Comparison of ENCODE assay signal across 19 cellular contexts in genomic region chr12:42291680-42292079, GRCh38. TPM values are rescaled to one million over a fixed set of nuclear protein-coding genes. Genes with fewer than 3 reads are reported as not detected.
DNase-seq lines count a peak whose midpoint lies in the region; ATAC-seq and TF ChIP-seq lines count a peak whose summit lies in the region.
"Had no signal": no experiment of that assay in that cellular context is flagged by ENCODE, and none has a peak within 500 bp of the region (broad histone marks: within the 10 kb centered on the region; RNA-seq: fewer than 3 reads in every experiment).

No MANE protein-coding gene starts in this region.

- H3K23ac ChIP-seq in trophoblast cell (ENCODE audit: low read length): no peak overlapping the region

- H3K36me3 ChIP-seq in GM23338 (ENCODE audit: insufficient read depth) (no peaks in the 10 kb centered on the region), SK-N-SH (replicated peaks in 1 of 2; ENCODE audit: control insufficient read depth in 1 of 2, insufficient read depth in 2 of 2, low read length in 1 of 2) (no peaks in the 10 kb centered on the region), trophoblast cell (ENCODE audit: control insufficient read depth in 1 of 2, insufficient read depth in 2 of 2, low read length in 2 of 2) (no peaks in the 10 kb centered on the region), Karpas-422 (ENCODE audit: insufficient read depth, low read length) (no peaks in the 10 kb centered on the region)
- H3K36me3 ChIP-seq: BLaER1 had no signal

- H3K4me3 ChIP-seq in GM23338: no peak overlapping the region
- H3K4me3 ChIP-seq in SK-N-SH (ENCODE audit: low read depth in 2 of 2, low read length in 1 of 2): no peak overlapping the region
- H3K4me3 ChIP-seq in trophoblast cell (ENCODE audit: low read depth, low read length): no peak overlapping the region
- H3K4me3 ChIP-seq in Karpas-422 (ENCODE audit: low read length): no peak overlapping the region
- H3K4me3 ChIP-seq: BLaER1, GM23248 had no signal

- DNase-seq in GM23338 (ENCODE audit: low spot score) (no peak), NCI-H526 (lab: John Stamatoyannopoulos, UW) (peak; percentile 19 to 41), SK-N-SH (peak; percentile 38), trophoblast cell (peak; percentile 24 to 67), Karpas-422 (no peak), NK-92 (lab: John Stamatoyannopoulos, UW; ENCODE audit: unreplicated experiment) (no peak), cerebellar cortex (ENCODE audit: low spot score) (no peak)
- DNase-seq: Caco-2; CD4-positive, CD25-positive, alpha-beta regulatory T cell; CD8-positive, alpha-beta T cell; DMS153; DND-41; GM23248; H9; HFFc6 had no signal

- H2AFZ ChIP-seq in GM23338: 0 out of 2 replicates have a peak overlapping the region, but pooled peaks have one; percentile 59
- H2AFZ ChIP-seq in SK-N-SH (ENCODE audit: low read depth): peak overlapping the region; percentile 51; the same call in 1 of the 2 replicates
- no peak overlapping the region for H2AFZ ChIP-seq in trophoblast cell (ENCODE audit: insufficient read depth, low read length, poor library complexity)
- H2AFZ ChIP-seq in Karpas-422 (ENCODE audit: low read length): no peak overlapping the region
- H2AFZ ChIP-seq: GM23248 had no signal

- H3K36me3 Mint-ChIP-seq in GM23338 (ENCODE audit: low read depth): no peaks in the 10 kb centered on the region
- H3K36me3 Mint-ChIP-seq: CD4-positive, CD25-positive, alpha-beta regulatory T cell; CD8-positive, alpha-beta T cell had no signal

- H3K27me3 ChIP-seq in GM23338 (ENCODE audit: insufficient read depth): no peaks in the 10 kb centered on the region
- no peaks in the 10 kb centered on the region for H3K27me3 ChIP-seq in SK-N-SH (ENCODE audit: insufficient read depth)
- H3K27me3 ChIP-seq in trophoblast cell (ENCODE audit: insufficient read depth, low read length): no peaks in the 10 kb centered on the region
- H3K27me3 ChIP-seq in Karpas-422 (ENCODE audit: low read length): no peaks in the 10 kb centered on the region
- H3K27me3 ChIP-seq: BLaER1 had no signal

- WGBS in SK-N-SH (ENCODE audit: low lambda C conversion rate): 12% methylated on average over 2 of the region's 2 CpGs
- no CpG with 5 or more reads among the region's 2 CpGs for WGBS in trophoblast cell (ENCODE audit: extremely low coverage, insufficient coverage, insufficient read length)

- TF ChIP-seq RAD21 in SK-N-SH (IDR thresholded peaks at IDR 0.05; ENCODE audit: low read length): no peak

- no peak overlapping the region for H2BK12ac ChIP-seq in trophoblast cell (ENCODE audit: low read length)

- no peaks in the 10 kb centered on the region for H3F3A ChIP-seq in GM23338 (replicated peaks; ENCODE audit: low read depth)
- H3F3A ChIP-seq in SK-N-SH (replicated peaks; ENCODE audit: insufficient read depth): peaks cover 6% of the 10 kb centered on the region

- TF ChIP-seq EP300 in SK-N-SH (IDR thresholded peaks at IDR 0.05; ENCODE audit: borderline replicate concordance in 1 of 2, low read depth in 1 of 2, low read length in 1 of 2): no peak

- H3K4me1 Mint-ChIP-seq in GM23338: no peaks in the 10 kb centered on the region
- H3K4me1 Mint-ChIP-seq: B cell; CD4-positive, CD25-positive, alpha-beta regulatory T cell; H9 had no signal

- no peak overlapping the region for H3K18ac ChIP-seq in trophoblast cell (ENCODE audit: low read length)

- H2BK120ac ChIP-seq in trophoblast cell (ENCODE audit: insufficient read depth, low read length, poor library complexity): no peak overlapping the region

- no peak overlapping the region for H3K4ac ChIP-seq in trophoblast cell (ENCODE audit: low read depth, low read length)

- no peak overlapping the region for H3K14ac ChIP-seq in trophoblast cell (ENCODE audit: low read length)

- H3K9me3 Mint-ChIP-seq in GM23338: peaks cover 3% of the 10 kb centered on the region; the same call in 2 of the 3 replicates
- H3K9me3 Mint-ChIP-seq: CD8-positive, alpha-beta T cell; HFFc6 had no signal

- no peak overlapping the region for H4K8ac ChIP-seq in trophoblast cell (ENCODE audit: low read depth, low read length)

- POLR2A ChIA-PET in SK-N-SH (lab: Yijun Ruan, JAX): interaction anchor here (0.6 kb wide), 1 partner anchor 19 kb away, joined by 3 read pairs; no protein-coding TSS in a partner anchor

- CTCF ChIA-PET in SK-N-SH (lab: Yijun Ruan, JAX): no interaction called here

- H3K4me1 ChIP-seq in GM23338 (ENCODE audit: insufficient read depth): no peaks in the 10 kb centered on the region
- no peaks in the 10 kb centered on the region for H3K4me1 ChIP-seq in SK-N-SH (ENCODE audit: control insufficient read depth in 1 of 2, insufficient read depth in 2 of 2, low read depth in 1 of 2, low read length in 1 of 2)
- H3K4me1 ChIP-seq in trophoblast cell (ENCODE audit: control insufficient read depth in 1 of 2, insufficient read depth in 2 of 2, low read length in 2 of 2): no peaks in the 10 kb centered on the region
- H3K4me1 ChIP-seq in Karpas-422 (ENCODE audit: low read length): peaks cover 23% of the 10 kb centered on the region
- H3K4me1 ChIP-seq: BLaER1, Caco-2 had no signal

- H3K79me2 ChIP-seq in GM23338 (replicated peaks; ENCODE audit: insufficient read depth) (no peaks in the 10 kb centered on the region), SK-N-SH (ENCODE audit: insufficient read depth) (no peaks in the 10 kb centered on the region), trophoblast cell (ENCODE audit: control insufficient read depth, insufficient read depth, low read length, poor library complexity) (no peaks in the 10 kb centered on the region), Karpas-422 (ENCODE audit: low read length) (no peaks in the 10 kb centered on the region)

- H3K4me2 ChIP-seq in GM23338 (no peak overlapping the region), SK-N-SH (no peak overlapping the region), trophoblast cell (ENCODE audit: low read length) (no peak overlapping the region), Karpas-422 (ENCODE audit: low read depth, low read length, poor library complexity, severe bottlenecking) (no peak overlapping the region)
- H3K4me2 ChIP-seq: BLaER1 had no signal

- no peak overlapping the region for H4K91ac ChIP-seq in trophoblast cell (ENCODE audit: low read depth, low read length)

- no peak overlapping the region for H4K12ac ChIP-seq in trophoblast cell (ENCODE audit: low read depth, low read length)

- no peaks in the 10 kb centered on the region for H3K79me1 ChIP-seq in trophoblast cell (ENCODE audit: low read length)

- no peak overlapping the region for H3K27ac Mint-ChIP-seq in GM23338
- H3K27ac Mint-ChIP-seq: B cell; CD4-positive, CD25-positive, alpha-beta regulatory T cell; CD8-positive, alpha-beta T cell; H9; HFFc6 had no signal

- H3K4me3 Mint-ChIP-seq in GM23338: no peak overlapping the region
- H3K4me3 Mint-ChIP-seq: B cell; CD4-positive, CD25-positive, alpha-beta regulatory T cell; CD8-positive, alpha-beta T cell; H9; HFFc6 had no signal

- no peaks in the 10 kb centered on the region for H4K20me1 ChIP-seq in GM23338 (replicated peaks; ENCODE audit: insufficient read depth)
- no peaks in the 10 kb centered on the region for H4K20me1 ChIP-seq in SK-N-SH (ENCODE audit: insufficient read depth)
- H4K20me1 ChIP-seq in Karpas-422 (ENCODE audit: insufficient read depth, low read depth, low read length): no peaks in the 10 kb centered on the region
- H4K20me1 ChIP-seq: BLaER1 had no signal

- H3K9me3 ChIP-seq in SK-N-SH (no peaks in the 10 kb centered on the region), trophoblast cell (ENCODE audit: insufficient read depth, low read depth, low read length) (no peaks in the 10 kb centered on the region), Karpas-422 (ENCODE audit: low read length) (peaks cover 2% of the 10 kb centered on the region; the same call in 1 of the 2 replicates)
- H3K9me3 ChIP-seq: BLaER1, Caco-2 had no signal

- H2BK5ac ChIP-seq in trophoblast cell (ENCODE audit: low read depth, low read length, poor library complexity): no peak overlapping the region

- TF ChIP-seq CTCF in GM23338 (conservative IDR thresholded peaks at IDR 0.05; ENCODE audit: low read depth in 2 of 2) (no peak), SK-N-SH (IDR thresholded peaks at IDR 0.05) (no peak)

- H3K9me2 ChIP-seq in GM23338 (ENCODE audit: insufficient read depth): no peaks in the 10 kb centered on the region
- no peaks in the 10 kb centered on the region for H3K9me2 ChIP-seq in SK-N-SH
- H3K9me2 ChIP-seq in Karpas-422 (replicated peaks; ENCODE audit: insufficient read depth, low read length): no peaks in the 10 kb centered on the region

- no peaks in the 10 kb centered on the region for H3K27me3 Mint-ChIP-seq in GM23338 (ENCODE audit: insufficient read depth, low read depth, poor library complexity)
- H3K27me3 Mint-ChIP-seq: CD4-positive, CD25-positive, alpha-beta regulatory T cell had no signal

- H3K9ac ChIP-seq in SK-N-SH: no peak overlapping the region
- H3K9ac ChIP-seq in trophoblast cell (ENCODE audit: low read length): no peak overlapping the region
- H3K9ac ChIP-seq in Karpas-422 (ENCODE audit: low read length): no peak overlapping the region
- H3K9ac ChIP-seq: BLaER1, GM23248 had no signal

- H2AK5ac ChIP-seq in trophoblast cell (ENCODE audit: low read length): no peak overlapping the region

- ATAC-seq in GM23338: no peak
- ATAC-seq: CD8-positive, alpha-beta T cell; HCT116 had no signal

- H3K27ac ChIP-seq in GM23338 (ENCODE audit: low read depth) (no peak overlapping the region), SK-N-SH (ENCODE audit: low read depth in 2 of 2, low read length in 1 of 2) (peak overlapping the region in 1 of 2 experiments; percentile 27; a peak in 2 of 4 replicates), trophoblast cell (ENCODE audit: low read depth, low read length) (no peak overlapping the region), Karpas-422 (ENCODE audit: low read length) (no peak overlapping the region)
- H3K27ac ChIP-seq: BLaER1, C4-2B, GM23248 had no signal

RNA-seq across cellular contexts. Expression of gene ZCRB1, which starts 34.2 kb away (rescaled TPM):
- total RNA-seq in GM23338 (2014; rRNA removed; shearing (Covaris generic)): 18.1 and 24.7 TPM in 2 replicates
- polyA plus RNA-seq in GM23338 (2016; fragmentation: Nextera tagmentation; extraction: Ambion mirVana) (249 and 256 TPM in 2 replicates), SK-N-SH (2012; rRNA removed) (17.6 and 18.7 TPM in 2 replicates)
- polyA plus RNA-seq in SK-N-SH (2012; cell fraction: cytosol; rRNA removed): 22.5 and 37.3 TPM in 2 replicates
- polyA plus RNA-seq in SK-N-SH (2012; cell fraction: nucleus; rRNA removed): 8.1 and 9.3 TPM in 2 replicates
- polyA plus RNA-seq in trophoblast cell (2013): 61.9 and 62.5 TPM in 2 replicates
- 48.2 and 58.4 TPM in 2 replicates for total RNA-seq in Karpas-422 (2014; rRNA removed; shearing (Covaris generic); ENCODE audit: low replicate concordance)

RNA-seq across cellular contexts. Expression of gene PPHLN1, which starts 34.3 kb away (rescaled TPM):
- total RNA-seq in GM23338 (2014; rRNA removed; shearing (Covaris generic)): 69.6 and 93.0 TPM in 2 replicates
- polyA plus RNA-seq in GM23338 (2016; fragmentation: Nextera tagmentation; extraction: Ambion mirVana) (90.0 and 103 TPM in 2 replicates), SK-N-SH (2012; rRNA removed) (55.4 and 61.2 TPM in 2 replicates)
- 72.0 and 94.7 TPM in 2 replicates for polyA plus RNA-seq in SK-N-SH (2012; cell fraction: cytosol; rRNA removed)
- polyA plus RNA-seq in SK-N-SH (2012; cell fraction: nucleus; rRNA removed): 39.8 and 68.7 TPM in 2 replicates
- polyA plus RNA-seq in trophoblast cell (2013): 38.4 and 42.0 TPM in 2 replicates
- total RNA-seq in Karpas-422 (2014; rRNA removed; shearing (Covaris generic); ENCODE audit: low replicate concordance): 115 and 174 TPM in 2 replicates

RNA-seq across cellular contexts. Expression of gene YAF2, which starts 53.6 kb away (rescaled TPM):
- 1.0 and 9.4 TPM in 2 replicates for total RNA-seq in GM23338 (2014; rRNA removed; shearing (Covaris generic))
- 1.0 and 1.3 TPM in 2 replicates for polyA plus RNA-seq in GM23338 (2016; fragmentation: Nextera tagmentation; extraction: Ambion mirVana)
- 5.3 and 6.7 TPM in 2 replicates for polyA plus RNA-seq in SK-N-SH (2012; rRNA removed)
- 6.9 and 8.7 TPM in 2 replicates for polyA plus RNA-seq in SK-N-SH (2012; cell fraction: cytosol; rRNA removed)
- 6.8 and 12.7 TPM in 2 replicates for polyA plus RNA-seq in SK-N-SH (2012; cell fraction: nucleus; rRNA removed)
- 11.1 and 11.8 TPM in 2 replicates for polyA plus RNA-seq in trophoblast cell (2013)
- 36.3 and 81.7 TPM in 2 replicates for total RNA-seq in Karpas-422 (2014; rRNA removed; shearing (Covaris generic); ENCODE audit: low replicate concordance)

Comparison
In these comparisons a context has a peak if more than half of its experiments do, and no peak if none do; other contexts are left out.
1. DNase-seq: peak in NCI-H526 (2 of 2), SK-N-SH (single experiment) and trophoblast cell (2 of 2); none in GM23338 (single experiment), Karpas-422 (single experiment), NK-92 (single experiment) and cerebellar cortex (single experiment).
2. H2AFZ ChIP-seq: peak in GM23338 (single experiment) and SK-N-SH (single experiment); none in trophoblast cell (single experiment) and Karpas-422 (single experiment).